In the genomic region with DNA sequence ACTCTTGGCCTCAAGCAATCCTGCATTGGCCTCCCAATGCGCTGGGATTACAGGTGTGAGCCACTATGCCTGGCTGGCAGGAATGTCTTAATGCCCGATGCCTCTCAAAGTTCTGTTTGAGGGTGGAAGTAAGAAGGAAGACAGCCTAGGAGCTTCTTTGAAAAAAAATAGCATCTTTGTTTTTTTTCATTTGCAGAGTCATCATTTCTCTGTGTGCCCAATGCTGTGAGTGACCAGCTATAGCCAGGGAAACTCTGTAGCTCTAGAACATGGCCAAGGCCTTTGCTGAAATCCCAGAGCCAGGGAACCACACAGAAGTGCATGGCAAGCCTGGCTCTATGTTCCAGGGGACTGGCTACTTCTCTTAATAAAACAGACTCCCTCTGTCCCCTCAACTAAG, we compare ENCODE assay signal across 28 cellular contexts.
"Had no signal": no experiment of that assay in that cellular context is flagged by ENCODE, and none has a peak within 500 bp of the region (broad histone marks: within the 10 kb centered on the region; RNA-seq: fewer than 3 reads in every experiment).

No MANE protein-coding gene starts in this region.

- H3K4me3 ChIP-seq: pancreas, psoas muscle, skin epidermis, smooth muscle cell, spleen, suprapubic skin, testis, tibial artery, transverse colon, upper lobe of right lung, uterus had no signal

- H3K27me3 ChIP-seq: neutrophil, pancreas, suprapubic skin, testis, tibial artery, transverse colon, upper lobe of right lung, uterus had no signal

- FAIRE-seq: pancreas had no signal

- H3K36me3 ChIP-seq: neutrophil, pancreas, spleen, suprapubic skin, tibial artery, transverse colon, upper lobe of right lung, uterus had no signal

- DNase-seq: naive thymus-derived CD8-positive, alpha-beta T cell; nephron progenitor cell; nucleus accumbens; pancreas; psoas muscle; right cardiac atrium; spleen; stimulated activated CD4-positive, alpha-beta T cell treated with anti-CD3 and anti-CD28 coated beads, Interleukin-12 subunit alpha, Interleukin-12 subunit beta, amount 100 ng/mL, for 4 hours; stimulated activated CD4-positive, alpha-beta T cell treated with anti-CD3 and anti-CD28 coated beads, Interleukin-1b, Interleukin-23, amount 100 ng/mL, for 48 hours; stimulated activated CD4-positive, alpha-beta T cell treated with anti-CD3 and anti-CD28 coated beads, Interleukin-4, amount 100 ng/mL, for 1 hour; stimulated activated CD4-positive, alpha-beta T cell treated with anti-CD3 and anti-CD28 coated beads, Interleukin-4, amount 100 ng/mL, for 4 hours; stimulated activated CD8-positive, alpha-beta memory T cell treated with anti-CD3 and anti-CD28 coated beads, Interleukin-4, amount 100 ng/mL, for 48 hours; stimulated activated naive CD4-positive, alpha-beta T cell; stimulated activated naive CD8-positive, alpha-beta T cell treated with anti-CD3 and anti-CD28 coated beads, Interleukin-15, amount 100 ng/mL, for 72 hours; stimulated activated naive CD8-positive, alpha-beta T cell treated with anti-CD3 and anti-CD28 coated beads, Interleukin-15, Interleukin-2, amounts not matched to agents 100 U/mL and 50 U/mL, for 24 hours; substantia nigra; testis; tibial artery; transverse colon; upper lobe of right lung; uterus had no signal

- H3K4me2 ChIP-seq: smooth muscle cell had no signal

- H3K9me3 ChIP-seq: neutrophil, psoas muscle, testis, transverse colon, upper lobe of right lung had no signal

- H3K27ac ChIP-seq: neutrophil, pancreas, psoas muscle, skin epidermis, spleen, suprapubic skin, testis, tibial artery, transverse colon, upper lobe of right lung, uterus had no signal

- H3K4me1 ChIP-seq: psoas muscle, spleen, suprapubic skin, testis had no signal

- ATAC-seq: naive thymus-derived CD8-positive, alpha-beta T cell; natural killer cell treated with Interleukin-12 subunit alpha and Interleukin-12 subunit beta and Interleukin-15 and Interleukin-18, amount 100 ng/mL, for 72 hours; pancreas; psoas muscle; right cardiac atrium; sciatic nerve; stimulated activated memory B cell treated with anti-CD40 and anti-IgM and Interleukin-4, amounts not matched to agents 10 μg/mL and 1 μg/mL and 100 μg/mL, for 72 hours; stimulated activated naive CD8-positive, alpha-beta T cell treated with anti-CD3 and anti-CD28 coated beads, Interleukin-15, amount 100 ng/mL, for 72 hours; stimulated activated naive CD8-positive, alpha-beta T cell treated with anti-CD3 and anti-CD28 coated beads, Interleukin-15, Interleukin-2, amounts not matched to agents 100 U/mL and 50 U/mL, for 24 hours; upper lobe of right lung had no signal
